12 cellular contexts compared by ENCODE assay signal in genomic region chr7:152520861-152521302, GRCh38.
"Had no signal": no experiment of that assay in that cellular context is flagged by ENCODE, and none has a peak within 500 bp of the region (broad histone marks: within the 10 kb centered on the region; RNA-seq: fewer than 3 reads in every experiment).

No MANE protein-coding gene starts in this region.

- H3K36me3 ChIP-seq: brain microvascular endothelial cell, esophagus squamous epithelium, gastroesophageal sphincter, right atrium auricular region, tibial artery had no signal

- DNase-seq: activated CD4-positive, alpha-beta T cell treated with anti-CD3 and anti-CD28 coated beads, Interleukin-2, amount 50 U/mL, for 1 hour; activated naive CD4-positive, alpha-beta T cell treated with anti-CD3 and anti-CD28 coated beads, Interleukin-2, amount 10 ng/mL, durations not matched to agents 7 days and 5 days; activated T-cell treated with anti-CD3 and anti-CD28 coated beads for 4 hours; amniotic stem cell; brain microvascular endothelial cell; dorsolateral prefrontal cortex; esophagus squamous epithelium; small intestine; T-helper 2 cell; tibial artery had no signal

- ATAC-seq: gastroesophageal sphincter had no signal

- H3K27me3 ChIP-seq: brain microvascular endothelial cell, dorsolateral prefrontal cortex, esophagus squamous epithelium, gastroesophageal sphincter, right atrium auricular region had no signal

- H3K4me3 ChIP-seq: dorsolateral prefrontal cortex, esophagus squamous epithelium, gastroesophageal sphincter, right atrium auricular region, tibial artery had no signal

- H3K27ac ChIP-seq: brain microvascular endothelial cell, dorsolateral prefrontal cortex, esophagus squamous epithelium, gastroesophageal sphincter, right atrium auricular region, tibial artery had no signal
